In the genomic region with DNA sequence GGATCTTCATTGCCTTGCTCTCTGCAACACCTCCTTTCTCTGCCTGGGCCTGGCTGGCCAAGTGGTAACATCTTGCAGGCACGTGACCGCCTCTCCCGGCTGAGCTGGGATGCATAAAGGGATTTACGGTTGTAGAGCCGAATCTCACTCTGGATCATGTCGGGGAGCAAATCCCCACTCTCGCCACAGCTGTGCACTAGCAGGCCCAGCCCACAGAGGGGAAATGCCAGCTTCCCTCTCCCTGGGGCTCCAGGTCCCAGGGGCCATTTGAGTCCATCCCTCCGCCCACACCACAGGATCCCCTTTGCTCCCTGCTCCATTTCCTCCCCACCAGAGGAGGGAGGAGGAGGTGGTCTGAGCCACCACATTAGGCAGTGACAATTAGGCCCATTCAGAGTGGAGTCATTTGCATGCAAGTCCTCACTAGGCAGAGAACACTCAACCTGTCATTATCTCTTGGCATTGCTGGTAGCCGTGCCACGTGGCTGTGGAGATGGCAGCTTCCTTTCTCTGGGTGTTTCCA, we compare ENCODE assay signal across 12 cellular contexts.
DNase-seq lines count a peak whose midpoint lies in the region; ATAC-seq and TF ChIP-seq lines count a peak whose summit lies in the region.
"Had no signal": no experiment of that assay in that cellular context is flagged by ENCODE, and none has a peak within 500 bp of the region (broad histone marks: within the 10 kb centered on the region; RNA-seq: fewer than 3 reads in every experiment).

No MANE protein-coding gene starts in this region.

- CTCF ChIA-PET in activated CD4-positive, alpha-beta memory T cell treated with anti-CD3 and anti-CD28 coated beads, Interleukin-2, amount 10 ng/mL, durations not matched to agents 7 days and 5 days (lab: Charles Lee): no interaction called here

- intact Hi-C loops in prostate gland (cut with DNase I): no loop called here

- peak overlapping the region; percentile 90 for H3K27ac ChIP-seq in angular gyrus (ENCODE audit: low read depth, low read length)
- no peak overlapping the region for H3K27ac ChIP-seq in prostate gland
- H3K27ac ChIP-seq: cardiac muscle cell had no signal

- no peaks in the 10 kb centered on the region for H3K4me1 ChIP-seq in prostate gland (replicated peaks)

- POLR2A ChIA-PET in activated CD4-positive, alpha-beta memory T cell treated with anti-CD3 and anti-CD28 coated beads, Interleukin-2, amount 10 ng/mL, durations not matched to agents 7 days and 5 days (lab: Charles Lee): no interaction called here

- no peak overlapping the region for H3K4me3 ChIP-seq in prostate gland
- H3K4me3 ChIP-seq: cardiac muscle cell had no signal

- H3K4me1 Mint-ChIP-seq in neural crest cell: peaks cover 39% of the 10 kb centered on the region
- no peaks in the 10 kb centered on the region for H3K4me1 Mint-ChIP-seq in mesothelial cell of epicardium
- H3K4me1 Mint-ChIP-seq in activated CD4-positive, alpha-beta memory T cell treated with anti-CD3 and anti-CD28 coated beads, Interleukin-2, amount 10 ng/mL, durations not matched to agents 7 days and 5 days: peaks cover under 1% of the 10 kb centered on the region

- DNase-seq in G401 (ENCODE audit: low spot score) (peak; percentile 45), NCI-H2029 treated with DMSO at 0.1 percent for 48 hours (lab: John Stamatoyannopoulos, UW) (peak; percentile 63), neural crest cell (ENCODE audit: low read depth, low spot score) (no peak), mesothelial cell of epicardium (ENCODE audit: low spot score in 2 of 2, unreplicated experiment in 2 of 2) (no peak), prostate gland (ENCODE audit: low spot score) (no peak)
- DNase-seq in activated CD4-positive, alpha-beta memory T cell treated with anti-CD3 and anti-CD28 coated beads, Interleukin-2, amount 10 ng/mL, durations not matched to agents 7 days and 5 days: no peak
- DNase-seq: activated CD4-positive, alpha-beta memory T cell treated with anti-CD3 and anti-CD28 coated beads for 36 hours; small intestine had no signal

- no peaks in the 10 kb centered on the region for H3K36me3 ChIP-seq in prostate gland
- H3K36me3 ChIP-seq: cardiac muscle cell had no signal

- H3K36me3 Mint-ChIP-seq in neural crest cell (ENCODE audit: low read depth) (no peaks in the 10 kb centered on the region), mesothelial cell of epicardium (no peaks in the 10 kb centered on the region)
- H3K36me3 Mint-ChIP-seq in activated CD4-positive, alpha-beta memory T cell treated with anti-CD3 and anti-CD28 coated beads, Interleukin-2, amount 10 ng/mL, durations not matched to agents 7 days and 5 days (ENCODE audit: low read depth): no peaks in the 10 kb centered on the region
- H3K36me3 Mint-ChIP-seq: activated CD4-positive, alpha-beta memory T cell treated with anti-CD3 and anti-CD28 coated beads for 36 hours had no signal

- no peak for TF ChIP-seq POLR2A in prostate gland (IDR thresholded peaks at IDR 0.05)

- H3K27me3 Mint-ChIP-seq in neural crest cell (ENCODE audit: low read depth) (peaks cover 17% of the 10 kb centered on the region), mesothelial cell of epicardium (ENCODE audit: low read depth) (peaks cover 69% of the 10 kb centered on the region)
- peaks cover 21% of the 10 kb centered on the region for H3K27me3 Mint-ChIP-seq in activated CD4-positive, alpha-beta memory T cell treated with anti-CD3 and anti-CD28 coated beads, Interleukin-2, amount 10 ng/mL, durations not matched to agents 7 days and 5 days

- H3K27me3 ChIP-seq in prostate gland (replicated peaks; ENCODE audit: insufficient read depth): peaks cover 8% of the 10 kb centered on the region
- H3K27me3 ChIP-seq: cardiac muscle cell had no signal

- no peaks in the 10 kb centered on the region for H3K9me3 ChIP-seq in prostate gland

- 38% methylated on average over 10 of the region's 10 CpGs for WGBS in prostate gland

- in situ Hi-C loops in G401 (cut with HindIII; ENCODE audit: low sequenced_read_pairs): no loop called here

- no peak for ATAC-seq in GM19395 (IDR thresholded peaks at IDR 0.05; ENCODE audit: unreplicated experiment)
- ATAC-seq: HCT116 had no signal

- TF ChIP-seq CTCF in neural crest cell (conservative IDR thresholded peaks at IDR 0.05): no peak
- TF ChIP-seq CTCF in mesothelial cell of epicardium (IDR thresholded peaks at IDR 0.05; ENCODE audit: unreplicated experiment): no peak
- no peak for TF ChIP-seq CTCF in prostate gland (IDR thresholded peaks at IDR 0.05)

- H3K4me3 Mint-ChIP-seq in neural crest cell: no peak overlapping the region
- H3K4me3 Mint-ChIP-seq in mesothelial cell of epicardium: no peak overlapping the region
- H3K4me3 Mint-ChIP-seq in activated CD4-positive, alpha-beta memory T cell treated with anti-CD3 and anti-CD28 coated beads, Interleukin-2, amount 10 ng/mL, durations not matched to agents 7 days and 5 days: no peak overlapping the region
- H3K4me3 Mint-ChIP-seq: activated CD4-positive, alpha-beta memory T cell treated with anti-CD3 and anti-CD28 coated beads for 36 hours had no signal

- H3K27ac Mint-ChIP-seq in neural crest cell (ENCODE audit: unreplicated experiment) (peak overlapping the region; percentile 79), mesothelial cell of epicardium (no peak overlapping the region)
- H3K27ac Mint-ChIP-seq in activated CD4-positive, alpha-beta memory T cell treated with anti-CD3 and anti-CD28 coated beads, Interleukin-2, amount 10 ng/mL, durations not matched to agents 7 days and 5 days: no peak overlapping the region
- H3K27ac Mint-ChIP-seq: activated CD4-positive, alpha-beta memory T cell treated with anti-CD3 and anti-CD28 coated beads for 36 hours had no signal

- no peaks in the 10 kb centered on the region for H3K9me3 Mint-ChIP-seq in neural crest cell
- H3K9me3 Mint-ChIP-seq in mesothelial cell of epicardium: no peaks in the 10 kb centered on the region
- no peaks in the 10 kb centered on the region for H3K9me3 Mint-ChIP-seq in activated CD4-positive, alpha-beta memory T cell treated with anti-CD3 and anti-CD28 coated beads, Interleukin-2, amount 10 ng/mL, durations not matched to agents 7 days and 5 days
- H3K9me3 Mint-ChIP-seq: activated CD4-positive, alpha-beta memory T cell treated with anti-CD3 and anti-CD28 coated beads for 36 hours had no signal

Comparison
In these comparisons a context has a peak if more than half of its experiments do, and no peak if none do; other contexts are left out.
1. DNase-seq: peak in G401 (single experiment) and NCI-H2029 treated with DMSO at 0.1 percent for 48 hours (single experiment); none in neural crest cell (single experiment), mesothelial cell of epicardium (0 of 2), prostate gland (single experiment) and activated CD4-positive, alpha-beta memory T cell treated with anti-CD3 and anti-CD28 coated beads, Interleukin-2, amount 10 ng/mL, durations not matched to agents 7 days and 5 days (single experiment).